11 cellular contexts compared by ENCODE assay signal in genomic region chr4:21845663-21846062, GRCh38.
"Had no signal": no experiment of that assay in that cellular context is flagged by ENCODE, and none has a peak within 500 bp of the region (broad histone marks: within the 10 kb centered on the region; RNA-seq: fewer than 3 reads in every experiment).

No MANE protein-coding gene starts in this region.

- DNase-seq: activated CD4-positive, alpha-beta T cell treated with anti-CD3 and anti-CD28 coated beads, Interleukin-2, amount 50 U/mL, for 1 hour; activated CD4-positive, CD25-positive, alpha-beta regulatory T cell; activated T-cell treated with anti-CD3 and anti-CD28 coated beads, Interleukin-2, amount 50 U/mL, for 1 hour; anterior cingulate cortex; dorsolateral prefrontal cortex; gastrocnemius medialis; kidney; left ventricle myocardium superior; T-helper 17 cell; thyroid gland had no signal

- ATAC-seq: gastrocnemius medialis, left ventricle myocardium superior, T-helper 17 cell had no signal

- FAIRE-seq: kidney, urothelium cell line had no signal
